Comparison of ENCODE assay signal across 22 cellular contexts in the genomic region with DNA sequence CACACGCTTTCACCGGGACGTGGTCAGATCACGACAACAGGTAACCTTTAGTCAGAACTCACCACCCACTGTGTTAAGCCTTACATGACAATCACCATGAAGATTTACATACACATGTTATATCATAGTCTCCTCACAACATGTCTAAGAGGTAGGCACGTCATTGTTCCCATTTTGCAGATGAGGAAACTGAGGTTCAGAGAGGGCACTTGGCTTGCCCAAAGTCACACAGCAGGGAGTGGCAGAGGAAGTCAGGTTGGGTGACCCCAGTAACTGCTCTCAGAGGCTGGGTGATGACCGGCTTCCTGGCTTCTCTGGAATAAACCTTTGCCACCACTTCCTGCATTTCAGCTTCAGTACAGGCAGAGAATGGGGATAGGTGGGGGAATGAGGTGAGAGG. TPM values are rescaled to one million over a fixed set of nuclear protein-coding genes. Genes with fewer than 3 reads are reported as not detected.
DNase-seq lines count a peak whose midpoint lies in the region; ATAC-seq, FAIRE-seq and TF ChIP-seq lines count a peak whose summit lies in the region.
"Had no signal": no experiment of that assay in that cellular context is flagged by ENCODE, and none has a peak within 500 bp of the region (broad histone marks: within the 10 kb centered on the region; RNA-seq: fewer than 3 reads in every experiment).

No MANE protein-coding gene starts in this region.

- DNase-seq in A549 (ENCODE audit: low read depth in 1 of 2, low spot score in 1 of 2) (no peak), esophagus squamous epithelium (lab: John Stamatoyannopoulos, UW) (no peak), neuronal stem cell (ENCODE audit: low spot score) (no peak), NCI-H1930 (lab: John Stamatoyannopoulos, UW) (no peak), dermis blood vessel endothelial cell (no peak)
- peak; percentile 5 for DNase-seq in Jurkat, Clone E6-1 (ENCODE audit: low read depth, low spot score)
- DNase-seq in activated CD8-positive, alpha-beta memory T cell treated with anti-CD3 and anti-CD28 coated beads, Interleukin-2, amount 10 ng/mL, durations not matched to agents 7 days and 5 days = no peak
- DNase-seq: 8988T; Caco-2; CD4-positive, CD25-positive, alpha-beta regulatory T cell; CD8-positive, alpha-beta T cell; DMS153; DND-41; GOT3; HFFc6 had no signal

- no peak overlapping the region for H2BK15ac ChIP-seq in neuronal stem cell (ENCODE audit: low read length)

- H4K91ac ChIP-seq in neuronal stem cell (ENCODE audit: low read depth, low read length, poor library complexity) = no peak overlapping the region

- H3K27ac ChIP-seq in A549 (no peak overlapping the region), esophagus squamous epithelium (peak overlapping the region in 3 of 4 donors; percentile 5 to 36 (median 9)), neuronal stem cell (replicated peaks; ENCODE audit: low read length) (no peak overlapping the region)
- H3K27ac ChIP-seq: C4-2B had no signal

- no peak for FAIRE-seq in A549 (lab: Jason Lieb, UNC)
- FAIRE-seq: G401.6, GM12892, H54 had no signal

- no peaks in the 10 kb centered on the region for H3K9me3 Mint-ChIP-seq in activated CD8-positive, alpha-beta memory T cell treated with anti-CD3 and anti-CD28 coated beads, Interleukin-2, amount 10 ng/mL, durations not matched to agents 7 days and 5 days (ENCODE audit: low read depth)
- H3K9me3 Mint-ChIP-seq: CD8-positive, alpha-beta T cell had no signal

- no peak overlapping the region for H4K8ac ChIP-seq in neuronal stem cell (ENCODE audit: low read depth, low read length)

- no peak for TF ChIP-seq EP300 in A549 (IDR thresholded peaks at IDR 0.05)

- ATAC-seq in A549 = no peak
- no peak for ATAC-seq in activated CD8-positive, alpha-beta memory T cell treated with anti-CD3 and anti-CD28 coated beads, Interleukin-2, amount 10 ng/mL, durations not matched to agents 7 days and 5 days
- ATAC-seq: CD8-positive, alpha-beta T cell had no signal

- H3K9ac ChIP-seq in neuronal stem cell (ENCODE audit: low read depth, low read length, poor library complexity) = no peak overlapping the region

- 53% methylated on average over 6 of the region's 6 CpGs for WGBS in A549 (ENCODE audit: missing lambda C conversion rate)
- WGBS in esophagus squamous epithelium, 2 donors = 67 to 81% methylated on average over 5 to 6 of the region's 6 CpGs
- whole genome bisulfite sequencing in neuronal stem cell (ENCODE audit: extremely low coverage in 2 of 2, insufficient read length in 2 of 2, insufficient replicate concordance in 1 of 2), 2 donors = no CpG with 5 or more reads among the region's 6 CpGs

- H3K79me1 ChIP-seq in neuronal stem cell (ENCODE audit: low read depth, low read length) = peaks cover 2% of the 10 kb centered on the region

- intact Hi-C loops in esophagus squamous epithelium (cut with DNase I) = no loop called here

- peaks cover 35% of the 10 kb centered on the region for H3K27me3 Mint-ChIP-seq in activated CD8-positive, alpha-beta memory T cell treated with anti-CD3 and anti-CD28 coated beads, Interleukin-2, amount 10 ng/mL, durations not matched to agents 7 days and 5 days

- H3K4me1 Mint-ChIP-seq in activated CD8-positive, alpha-beta memory T cell treated with anti-CD3 and anti-CD28 coated beads, Interleukin-2, amount 10 ng/mL, durations not matched to agents 7 days and 5 days = peaks cover 18% of the 10 kb centered on the region

- no peak for TF ChIP-seq CTCF in A549 (IDR thresholded peaks at IDR 0.05)
- TF ChIP-seq CTCF in esophagus squamous epithelium (IDR thresholded peaks at IDR 0.05) = no peak

- no peak overlapping the region for H3K14ac ChIP-seq in neuronal stem cell (ENCODE audit: low read length)

- H3K9me3 ChIP-seq in A549 (no peaks in the 10 kb centered on the region), esophagus squamous epithelium (no peaks in the 10 kb centered on the region), neuronal stem cell (replicated peaks in 1 of 2; ENCODE audit: control insufficient read depth in 2 of 2, insufficient read depth in 1 of 2, low read depth in 1 of 2, low read length in 2 of 2) (peaks cover 0 to 1% of the 10 kb centered on the region in 2 donors)
- H3K9me3 ChIP-seq: Caco-2, HAP-1 had no signal

- no peak overlapping the region for H2BK12ac ChIP-seq in neuronal stem cell (ENCODE audit: low read length)

- peaks cover 0 to 90% (median 2%) of the 10 kb centered on the region in 4 donors for H3K27me3 ChIP-seq in esophagus squamous epithelium
- peaks cover 8 to 51% (median 30%) of the 10 kb centered on the region in 3 experiments for H3K27me3 ChIP-seq in neuronal stem cell (ENCODE audit: control insufficient read depth in 3 of 3, insufficient read depth in 3 of 3, low read depth in 1 of 3, low read length in 3 of 3)

- H3K36me3 ChIP-seq in esophagus squamous epithelium (peaks cover 0 to 15% (median 0%) of the 10 kb centered on the region in 3 donors), neuronal stem cell (replicated peaks in 1 of 2; ENCODE audit: control insufficient read depth in 2 of 2, insufficient read depth in 2 of 2, low read length in 2 of 2) (no peaks in the 10 kb centered on the region)
- H3K36me3 ChIP-seq: HAP-1 had no signal

- no peak overlapping the region for H2BK5ac ChIP-seq in neuronal stem cell (ENCODE audit: low read length)

- H3K4me3 Mint-ChIP-seq in activated CD8-positive, alpha-beta memory T cell treated with anti-CD3 and anti-CD28 coated beads, Interleukin-2, amount 10 ng/mL, durations not matched to agents 7 days and 5 days = no peak overlapping the region
- H3K4me3 Mint-ChIP-seq: CD4-positive, CD25-positive, alpha-beta regulatory T cell; CD8-positive, alpha-beta T cell; HFFc6 had no signal

- TF ChIP-seq RAD21 in A549 (conservative IDR thresholded peaks at IDR 0.05 in 1 of 2, IDR thresholded peaks at IDR 0.05 in 1 of 2) = no peak

- POLR2A ChIA-PET in A549 (lab: Yijun Ruan, JAX) = no interaction called here

- no peak overlapping the region for H3K4ac ChIP-seq in neuronal stem cell (ENCODE audit: low read length)

- CTCF ChIA-PET in A549 (lab: Yijun Ruan, JAX) = interaction anchor here (1.0 to 1.6 kb wide), 3 partner anchors 80 to 117 kb away, joined by 3 read pairs; no protein-coding TSS in a partner anchor
- CTCF ChIA-PET in activated CD8-positive, alpha-beta memory T cell treated with anti-CD3 and anti-CD28 coated beads, Interleukin-2, amount 10 ng/mL, durations not matched to agents 7 days and 5 days (lab: Charles Lee) = no interaction called here

- TF ChIP-seq POLR2A in A549 (IDR thresholded peaks at IDR 0.05; ENCODE audit: low read length) (no peak), esophagus squamous epithelium (IDR thresholded peaks at IDR 0.05) (no peak)

- no peak overlapping the region for H3K4me2 ChIP-seq in A549
- H3K4me2 ChIP-seq in neuronal stem cell (ENCODE audit: insufficient read depth, low read length, poor library complexity, severe bottlenecking) = no peak overlapping the region

- peak overlapping the region; percentile 34 for H2AK5ac ChIP-seq in neuronal stem cell (ENCODE audit: low read depth, low read length)

- no peak overlapping the region for H3K18ac ChIP-seq in neuronal stem cell (ENCODE audit: low read length)

- H3K27ac Mint-ChIP-seq in activated CD8-positive, alpha-beta memory T cell treated with anti-CD3 and anti-CD28 coated beads, Interleukin-2, amount 10 ng/mL, durations not matched to agents 7 days and 5 days = no peak overlapping the region
- H3K27ac Mint-ChIP-seq: CD4-positive, CD25-positive, alpha-beta regulatory T cell; CD8-positive, alpha-beta T cell; HFFc6 had no signal

- H3K4me3 ChIP-seq in A549 (no peak overlapping the region), esophagus squamous epithelium (no peak overlapping the region), neuronal stem cell (ENCODE audit: low read length in 2 of 2) (no peak overlapping the region)
- H3K4me3 ChIP-seq in Jurkat, Clone E6-1 (ENCODE audit: low read length) = no peak overlapping the region
- H3K4me3 ChIP-seq: HAP-1 had no signal

- H3K36me3 Mint-ChIP-seq in activated CD8-positive, alpha-beta memory T cell treated with anti-CD3 and anti-CD28 coated beads, Interleukin-2, amount 10 ng/mL, durations not matched to agents 7 days and 5 days = peaks cover 3% of the 10 kb centered on the region
- H3K36me3 Mint-ChIP-seq: CD4-positive, CD25-positive, alpha-beta regulatory T cell; CD8-positive, alpha-beta T cell had no signal

- peaks cover 19% of the 10 kb centered on the region for H3K4me1 ChIP-seq in A549
- H3K4me1 ChIP-seq in esophagus squamous epithelium = peaks cover 8 to 50% (median 17%) of the 10 kb centered on the region in 3 donors
- peaks cover 0 to 4% of the 10 kb centered on the region in 2 donors for H3K4me1 ChIP-seq in neuronal stem cell (ENCODE audit: control insufficient read depth in 2 of 2, insufficient read depth in 1 of 2, low read depth in 1 of 2, low read length in 2 of 2)
- H3K4me1 ChIP-seq: HAP-1 had no signal

- H2AFZ ChIP-seq in neuronal stem cell (ENCODE audit: low read length) = no peak overlapping the region

- H3K23ac ChIP-seq in neuronal stem cell (ENCODE audit: low read depth, low read length, poor library complexity) = no peak overlapping the region

- no peak overlapping the region for H2BK120ac ChIP-seq in neuronal stem cell (ENCODE audit: low read depth, low read length)

RNA-seq across cellular contexts. Expression of a gene that starts 5.3 kb away (rescaled TPM):
- polyA plus RNA-seq in A549 (2011; rRNA removed) = 0.18 and 0.33 TPM in 2 replicates
- polyA plus RNA-seq in A549 (2012; cell fraction: cytosol; rRNA removed) = 0.11 and 0.13 TPM in 2 replicates
- 0.06 and 0.28 TPM in 2 replicates for polyA plus RNA-seq in A549 (2012; cell fraction: nucleus; rRNA removed)
- polyA plus RNA-seq in A549 (2017; fragmentation: RNase III; extraction: RNeasy Plus Mini Kit Qiagen cat#74134 plus additional on column Dnase treatment) = 0.05 TPM in 1 of 3 replicates, not detected in the others
- 0.12 and 0.44 TPM in 2 replicates for polyA minus RNA-seq in A549 (2011; rRNA and poly(A)+ RNA removed)
- polyA plus RNA-seq in Jurkat, Clone E6-1 (2012; ENCODE audit: insufficient read depth, insufficient read length) = not detected
- 100 to 1,000 TPM in 3 of 4 donors, 10 to 100 TPM in 1; 73.4 to 816 (median 310) TPM for total RNA-seq in esophagus squamous epithelium
- 0.86 TPM for polyA plus RNA-seq in neuronal stem cell (2013, experiment 1 of 2)
- polyA plus RNA-seq in neuronal stem cell (2013, experiment 2 of 2) = 0.61 TPM
- not detected for total RNA-seq in activated CD8-positive, alpha-beta memory T cell treated with anti-CD3 and anti-CD28 coated beads, Interleukin-2, amount 10 ng/mL, durations not matched to agents 7 days and 5 days
- 0.09 and 1.0 TPM in 2 replicates for total RNA-seq in dermis blood vessel endothelial cell
- total RNA-seq: A673; Caco-2; CD4-positive, CD25-positive, alpha-beta regulatory T cell; CD8-positive, alpha-beta T cell; HFFc6 had no signal
- polyA plus RNA-seq: BJ; CD4-positive, CD25-positive, alpha-beta regulatory T cell had no signal

RNA-seq across cellular contexts. Expression of a gene that starts 12.2 kb away (rescaled TPM):
- polyA plus RNA-seq in A549 (2011; rRNA removed) (not detected in 2 replicates), A549 (2017; fragmentation: RNase III; extraction: RNeasy Plus Mini Kit Qiagen cat#74134 plus additional on column Dnase treatment) (not detected in 3 replicates)
- not detected in 2 replicates for polyA plus RNA-seq in A549 (2012; cell fraction: cytosol; rRNA removed)
- polyA plus RNA-seq in A549 (2012; cell fraction: nucleus; rRNA removed) = not detected in 2 replicates
- polyA minus RNA-seq in A549 (2011; rRNA and poly(A)+ RNA removed) = not detected in 2 replicates
- polyA plus RNA-seq in Jurkat, Clone E6-1 (2012; ENCODE audit: insufficient read depth, insufficient read length) = not detected
- total RNA-seq in esophagus squamous epithelium (100 to 1,000 TPM; 171 to 460 (median 244) TPM), dermis blood vessel endothelial cell (not detected in 2 replicates)
- not detected for polyA plus RNA-seq in neuronal stem cell (2013, experiment 1 of 2)
- not detected for polyA plus RNA-seq in neuronal stem cell (2013, experiment 2 of 2)
- not detected for total RNA-seq in activated CD8-positive, alpha-beta memory T cell treated with anti-CD3 and anti-CD28 coated beads, Interleukin-2, amount 10 ng/mL, durations not matched to agents 7 days and 5 days
- total RNA-seq: A673; Caco-2; CD4-positive, CD25-positive, alpha-beta regulatory T cell; CD8-positive, alpha-beta T cell; HFFc6 had no signal
- polyA plus RNA-seq: BJ; CD4-positive, CD25-positive, alpha-beta regulatory T cell had no signal

RNA-seq across cellular contexts. Expression of a gene that starts 12.8 kb away (rescaled TPM):
- polyA plus RNA-seq in A549 (2011; rRNA removed) (not detected in 2 replicates), A549 (2017; fragmentation: RNase III; extraction: RNeasy Plus Mini Kit Qiagen cat#74134 plus additional on column Dnase treatment) (not detected in 3 replicates)
- not detected in 2 replicates for polyA plus RNA-seq in A549 (2012; cell fraction: cytosol; rRNA removed)
- polyA plus RNA-seq in A549 (2012; cell fraction: nucleus; rRNA removed) = not detected in 2 replicates
- polyA minus RNA-seq in A549 (2011; rRNA and poly(A)+ RNA removed) = 0.45 TPM in 1 of 2 replicates, not detected in the other
- polyA plus RNA-seq in Jurkat, Clone E6-1 (2012; ENCODE audit: insufficient read depth, insufficient read length) = not detected
- total RNA-seq in esophagus squamous epithelium (100 to 1,000 TPM in 3 of 4 donors, 10 to 100 TPM in 1; 32.8 to 235 (median 191) TPM), dermis blood vessel endothelial cell (not detected in 2 replicates)
- 2.1 TPM for polyA plus RNA-seq in neuronal stem cell (2013, experiment 1 of 2)
- 1.1 TPM for polyA plus RNA-seq in neuronal stem cell (2013, experiment 2 of 2)
- not detected for total RNA-seq in activated CD8-positive, alpha-beta memory T cell treated with anti-CD3 and anti-CD28 coated beads, Interleukin-2, amount 10 ng/mL, durations not matched to agents 7 days and 5 days
- total RNA-seq: A673; CD4-positive, CD25-positive, alpha-beta regulatory T cell; CD8-positive, alpha-beta T cell; HFFc6 had no signal
- polyA plus RNA-seq: BJ; CD4-positive, CD25-positive, alpha-beta regulatory T cell had no signal

RNA-seq across cellular contexts. Expression of a gene that starts 20.6 kb away (rescaled TPM):
- not detected in 2 replicates for polyA plus RNA-seq in A549 (2011; rRNA removed)
- polyA plus RNA-seq in A549 (2012; cell fraction: cytosol; rRNA removed) = not detected in 2 replicates
- not detected in 2 replicates for polyA plus RNA-seq in A549 (2012; cell fraction: nucleus; rRNA removed)
- polyA plus RNA-seq in A549 (2017; fragmentation: RNase III; extraction: RNeasy Plus Mini Kit Qiagen cat#74134 plus additional on column Dnase treatment) = not detected in 3 replicates
- polyA minus RNA-seq in A549 (2011; rRNA and poly(A)+ RNA removed) = not detected in 2 replicates
- not detected for polyA plus RNA-seq in Jurkat, Clone E6-1 (2012; ENCODE audit: insufficient read depth, insufficient read length)
- total RNA-seq in esophagus squamous epithelium = 100 to 1,000 TPM in 2 of 4 donors, 10 to 100 TPM in 2; 16.2 to 231 (median 115) TPM
- polyA plus RNA-seq in neuronal stem cell (2013, experiment 1 of 2) = not detected
- not detected for polyA plus RNA-seq in neuronal stem cell (2013, experiment 2 of 2)
- total RNA-seq in activated CD8-positive, alpha-beta memory T cell treated with anti-CD3 and anti-CD28 coated beads, Interleukin-2, amount 10 ng/mL, durations not matched to agents 7 days and 5 days = not detected
- total RNA-seq in dermis blood vessel endothelial cell = not detected in 2 replicates
- total RNA-seq: A673; Caco-2; CD4-positive, CD25-positive, alpha-beta regulatory T cell; CD8-positive, alpha-beta T cell; HFFc6 had no signal
- polyA plus RNA-seq: BJ; CD4-positive, CD25-positive, alpha-beta regulatory T cell had no signal

RNA-seq across cellular contexts. Expression of a gene that starts 30.5 kb away (rescaled TPM):
- polyA plus RNA-seq in A549 (2011; rRNA removed) = not detected in 2 replicates
- polyA plus RNA-seq in A549 (2012; cell fraction: cytosol; rRNA removed) = not detected in 2 replicates
- polyA plus RNA-seq in A549 (2012; cell fraction: nucleus; rRNA removed) = not detected in 2 replicates
- polyA plus RNA-seq in A549 (2017; fragmentation: RNase III; extraction: RNeasy Plus Mini Kit Qiagen cat#74134 plus additional on column Dnase treatment) = not detected in 3 replicates
- not detected in 2 replicates for polyA minus RNA-seq in A549 (2011; rRNA and poly(A)+ RNA removed)
- not detected for polyA plus RNA-seq in Jurkat, Clone E6-1 (2012; ENCODE audit: insufficient read depth, insufficient read length)
- 100 to 1,000 TPM in 3 of 4 donors, 1 to 10 TPM in 1; 9.5 to 309 (median 198) TPM for total RNA-seq in esophagus squamous epithelium
- 0.47 TPM for polyA plus RNA-seq in neuronal stem cell (2013, experiment 1 of 2)
- polyA plus RNA-seq in neuronal stem cell (2013, experiment 2 of 2) = 0.37 TPM
- not detected for total RNA-seq in activated CD8-positive, alpha-beta memory T cell treated with anti-CD3 and anti-CD28 coated beads, Interleukin-2, amount 10 ng/mL, durations not matched to agents 7 days and 5 days
- under 0.01 TPM in 1 of 2 replicates, not detected in the other for total RNA-seq in dermis blood vessel endothelial cell
- total RNA-seq: A673; Caco-2; CD4-positive, CD25-positive, alpha-beta regulatory T cell; CD8-positive, alpha-beta T cell; HFFc6 had no signal
- polyA plus RNA-seq: BJ; CD4-positive, CD25-positive, alpha-beta regulatory T cell had no signal

Comparison
In these comparisons a context has a peak if more than half of its experiments do, and no peak if none do; other contexts are left out.
1. H3K27ac ChIP-seq: peak in esophagus squamous epithelium (3 of 4); none in A549 (0 of 2) and neuronal stem cell (single experiment).
2. RNA of a gene that starts 5.3 kb away (total RNA-seq): 73.4 to 816 TPM in esophagus squamous epithelium; 0.09 to 1.0 TPM in dermis blood vessel endothelial cell and not detected in activated CD8-positive, alpha-beta memory T cell treated with anti-CD3 and anti-CD28 coated beads, Interleukin-2, amount 10 ng/mL, durations not matched to agents 7 days and 5 days; every median in the first group is over 10 times any median in the second.
3. RNA of a gene that starts 12.2 kb away (total RNA-seq): 171 to 460 TPM in esophagus squamous epithelium; not detected in activated CD8-positive, alpha-beta memory T cell treated with anti-CD3 and anti-CD28 coated beads, Interleukin-2, amount 10 ng/mL, durations not matched to agents 7 days and 5 days and not detected in dermis blood vessel endothelial cell; every median in the first group is over 100 times any median in the second.
4. RNA of a gene that starts 12.8 kb away (total RNA-seq): 32.8 to 235 TPM in esophagus squamous epithelium; not detected in activated CD8-positive, alpha-beta memory T cell treated with anti-CD3 and anti-CD28 coated beads, Interleukin-2, amount 10 ng/mL, durations not matched to agents 7 days and 5 days and not detected in dermis blood vessel endothelial cell; every median in the first group is over 10 times any median in the second.